ENCODE assay signal across 16 cellular contexts in genomic region chr4:2516635-2517034, GRCh38.
"Had no signal": no experiment of that assay in that cellular context is flagged by ENCODE, and none has a peak within 500 bp of the region (broad histone marks: within the 10 kb centered on the region; RNA-seq: fewer than 3 reads in every experiment).

No MANE protein-coding gene starts in this region.

- H3K27me3 ChIP-seq: breast epithelium, foreskin keratinocyte, left lung, SJCRH30 had no signal

- H3K4me1 ChIP-seq: breast epithelium, foreskin keratinocyte, left lung, SJCRH30 had no signal

- H3K4me3 ChIP-seq: breast epithelium, left lung, SJCRH30 had no signal

- H3K27ac ChIP-seq: foreskin keratinocyte, SJCRH30, VCaP had no signal

- H3K9me3 ChIP-seq: breast epithelium, left lung, SJCRH30 had no signal

- H3K9me3 Mint-ChIP-seq: activated T-helper 2 cell treated with anti-CD3 and anti-CD28 coated beads, Interferon-gamma antibody, Interleukin-2, Interleukin-4, amounts not matched to agents 10 μg/mL and 5 μg/mL and 100 μg/mL, durations not matched to agents 14 hours and 24 hours and 36 hours; natural killer cell treated with Interleukin-12 subunit alpha and Interleukin-12 subunit beta and Interleukin-15 and Interleukin-18, amount 100 ng/mL, for 72 hours; type B pancreatic cell had no signal

- H3K27me3 Mint-ChIP-seq: natural killer cell treated with Interleukin-12 subunit alpha and Interleukin-12 subunit beta and Interleukin-15 and Interleukin-18, amount 100 ng/mL, for 72 hours; type B pancreatic cell had no signal

- H3K4me3 Mint-ChIP-seq: natural killer cell treated with Interleukin-12 subunit alpha and Interleukin-12 subunit beta and Interleukin-15 and Interleukin-18, amount 100 ng/mL, for 72 hours; type B pancreatic cell had no signal

- H3K27ac Mint-ChIP-seq: activated T-helper 2 cell treated with anti-CD3 and anti-CD28 coated beads, Interferon-gamma antibody, Interleukin-2, Interleukin-4, amounts not matched to agents 10 μg/mL and 5 μg/mL and 100 μg/mL, durations not matched to agents 14 hours and 24 hours and 36 hours; type B pancreatic cell had no signal

- DNase-seq: activated CD4-positive, alpha-beta T cell treated with anti-CD3 and anti-CD28 coated beads for 4 hours; activated naive CD4-positive, alpha-beta T cell treated with anti-CD3 and anti-CD28 coated beads, Interleukin-2, amount 50 U/mL, for 16 hours; anterior cingulate cortex; foreskin keratinocyte; islet precursor cell; left lung; mesenchymal stem cell; occipital lobe; SJCRH30; stimulated activated CD4-positive, alpha-beta T cell treated with anti-CD3 and anti-CD28 coated beads, Interleukin-4, amount 100 ng/mL, for 24 hours; SW 1271 had no signal

- ATAC-seq: foreskin keratinocyte; natural killer cell treated with Interleukin-12 subunit alpha and Interleukin-12 subunit beta and Interleukin-15 and Interleukin-18, amount 100 ng/mL, for 72 hours had no signal
